Comparison of ENCODE assay signal across 22 cellular contexts in genomic region chr5:133642153-133642552, GRCh38. TPM values are rescaled to one million over a fixed set of nuclear protein-coding genes. Genes with fewer than 3 reads are reported as not detected.
DNase-seq lines count a peak whose midpoint lies in the region; ATAC-seq, FAIRE-seq and TF ChIP-seq lines count a peak whose summit lies in the region.
"Had no signal": no experiment of that assay in that cellular context is flagged by ENCODE, and none has a peak within 500 bp of the region (broad histone marks: within the 10 kb centered on the region; RNA-seq: fewer than 3 reads in every experiment).

No MANE protein-coding gene starts in this region.

- H3K27ac Mint-ChIP-seq in memory B cell: no peak overlapping the region
- H3K27ac Mint-ChIP-seq in stimulated activated naive B cell treated with anti-CD40 and anti-IgM and Interleukin-4, amounts not matched to agents 10 μg/mL and 1 μg/mL and 100 μg/mL, for 72 hours: no peak overlapping the region
- H3K27ac Mint-ChIP-seq: B cell; CD8-positive, alpha-beta T cell had no signal

- H3K27me3 ChIP-seq in bronchial epithelial cell (ENCODE audit: control insufficient read depth, insufficient read depth, low read length): peaks cover 4% of the 10 kb centered on the region
- H3K27me3 ChIP-seq: BLaER1 had no signal

- H3K4me3 Mint-ChIP-seq in memory B cell: no peak overlapping the region
- H3K4me3 Mint-ChIP-seq in stimulated activated naive B cell treated with anti-CD40 and anti-IgM and Interleukin-4, amounts not matched to agents 10 μg/mL and 1 μg/mL and 100 μg/mL, for 72 hours: no peak overlapping the region
- H3K4me3 Mint-ChIP-seq: B cell; CD4-positive, CD25-positive, alpha-beta regulatory T cell; CD8-positive, alpha-beta T cell had no signal

- peaks cover 23% of the 10 kb centered on the region for H3K27me3 Mint-ChIP-seq in memory B cell
- H3K27me3 Mint-ChIP-seq in stimulated activated naive B cell treated with anti-CD40 and anti-IgM and Interleukin-4, amounts not matched to agents 10 μg/mL and 1 μg/mL and 100 μg/mL, for 72 hours: peaks cover 34 to 43% of the 10 kb centered on the region in 2 donors

- ATAC-seq in memory B cell (ENCODE audit: low read depth) (peak; percentile 29), GM21360 (IDR thresholded peaks at IDR 0.05; ENCODE audit: unreplicated experiment) (no peak), GM18873 (IDR thresholded peaks at IDR 0.05; ENCODE audit: low FRiP score, unreplicated experiment) (no peak), GM18519 (IDR thresholded peaks at IDR 0.05; ENCODE audit: low FRiP score, unreplicated experiment) (no peak)
- ATAC-seq in stimulated activated naive B cell treated with anti-CD40 and anti-IgM and Interleukin-4, amounts not matched to agents 10 μg/mL and 1 μg/mL and 100 μg/mL, for 72 hours (replicated peaks): peak; percentile 59 to 62
- ATAC-seq: CD8-positive, alpha-beta T cell; GM12878 had no signal

- no peaks in the 10 kb centered on the region for H3K36me3 ChIP-seq in bronchial epithelial cell (ENCODE audit: control insufficient read depth, insufficient read depth, low read length)
- H3K36me3 ChIP-seq: BLaER1 had no signal

- H3K9me3 Mint-ChIP-seq in memory B cell: no peaks in the 10 kb centered on the region
- no peaks in the 10 kb centered on the region for H3K9me3 Mint-ChIP-seq in stimulated activated naive B cell treated with anti-CD40 and anti-IgM and Interleukin-4, amounts not matched to agents 10 μg/mL and 1 μg/mL and 100 μg/mL, for 72 hours
- H3K9me3 Mint-ChIP-seq: CD8-positive, alpha-beta T cell had no signal

- H3K4me3 ChIP-seq in bronchial epithelial cell (ENCODE audit: low read depth, low read length): no peak overlapping the region
- H3K4me3 ChIP-seq: BLaER1, GM12878, GM23248 had no signal

- no peaks in the 10 kb centered on the region for H3K36me3 Mint-ChIP-seq in memory B cell
- H3K36me3 Mint-ChIP-seq in stimulated activated naive B cell treated with anti-CD40 and anti-IgM and Interleukin-4, amounts not matched to agents 10 μg/mL and 1 μg/mL and 100 μg/mL, for 72 hours: no peaks in the 10 kb centered on the region
- H3K36me3 Mint-ChIP-seq: CD4-positive, CD25-positive, alpha-beta regulatory T cell; CD8-positive, alpha-beta T cell had no signal

- peak; percentile 58 for FAIRE-seq in bronchial epithelial cell (lab: Jason Lieb, UNC)
- FAIRE-seq: GM12878, H1 had no signal

- peaks cover 6% of the 10 kb centered on the region for H3K4me1 Mint-ChIP-seq in memory B cell
- H3K4me1 Mint-ChIP-seq in stimulated activated naive B cell treated with anti-CD40 and anti-IgM and Interleukin-4, amounts not matched to agents 10 μg/mL and 1 μg/mL and 100 μg/mL, for 72 hours: peaks cover 11 to 31% of the 10 kb centered on the region in 2 donors
- H3K4me1 Mint-ChIP-seq: CD4-positive, CD25-positive, alpha-beta regulatory T cell had no signal

- DNase-seq in NCI-H82 (lab: John Stamatoyannopoulos, UW): peak; percentile 71
- no peak for DNase-seq in bronchial epithelial cell (ENCODE audit: low read depth)
- DNase-seq in memory B cell (ENCODE audit: low spot score in 2 of 2): no peak
- DNase-seq in stimulated activated naive B cell treated with anti-CD40 and anti-IgM and Interleukin-4, amounts not matched to agents 10 μg/mL and 1 μg/mL and 100 μg/mL, for 72 hours: no peak
- DNase-seq in stimulated activated CD4-positive, alpha-beta T cell treated with anti-CD3 and anti-CD28 coated beads, Interleukin-4, amount 100 ng/mL, for 1 hour: no peak
- DNase-seq: Caco-2; CD4-positive, CD25-positive, alpha-beta regulatory T cell; CD8-positive, alpha-beta T cell; DMS153; DND-41; EL; GDM1; GM23248; H7; HCEC 1CT had no signal

- no peak for TF ChIP-seq CTCF in bronchial epithelial cell (IDR thresholded peaks at IDR 0.05; ENCODE audit: insufficient read depth, low read length, severe bottlenecking)

RNA-seq across cellular contexts. Expression of gene FSTL4, which starts 29.8 kb away (rescaled TPM):
- 0.26 TPM in 1 of 2 replicates, not detected in the other for total RNA-seq in bronchial epithelial cell
- total RNA-seq: GM23248 had no signal

Comparison
In these comparisons a context has a peak if more than half of its experiments do, and no peak if none do; other contexts are left out.
1. ATAC-seq: peak in memory B cell (single experiment) and stimulated activated naive B cell treated with anti-CD40 and anti-IgM and Interleukin-4, amounts not matched to agents 10 μg/mL and 1 μg/mL and 100 μg/mL, for 72 hours (2 of 2); none in GM21360 (single experiment), GM18873 (single experiment) and GM18519 (single experiment).